ENCODE assay signal across 25 cellular contexts in genomic region chr6:167951781-167952511, GRCh38. TPM values are rescaled to one million over a fixed set of nuclear protein-coding genes. Genes with fewer than 3 reads are reported as not detected.
"Had no signal": no experiment of that assay in that cellular context is flagged by ENCODE, and none has a peak within 500 bp of the region (broad histone marks: within the 10 kb centered on the region; RNA-seq: fewer than 3 reads in every experiment).

No MANE protein-coding gene starts in this region.

- H3K4me2 ChIP-seq: smooth muscle cell had no signal

- H3K9me3 Mint-ChIP-seq: memory B cell; naive thymus-derived CD4-positive, alpha-beta T cell; stimulated activated naive CD8-positive, alpha-beta T cell treated with anti-CD3 and anti-CD28 coated beads, Interleukin-15, amount 100 ng/mL, for 72 hours; T-helper 1 cell treated with Interleukin-12 subunit alpha and Interleukin-12 subunit beta and Interleukin-4 antibody, amounts not matched to agents 30 μg/mL and 1 μg/mL, for 36 hours had no signal

- H3K4me1 ChIP-seq: ascending aorta, suprapubic skin, vagina had no signal

- H3K4me1 Mint-ChIP-seq: memory B cell; naive thymus-derived CD4-positive, alpha-beta T cell; stimulated activated naive CD8-positive, alpha-beta T cell treated with anti-CD3 and anti-CD28 coated beads, Interleukin-15, amount 100 ng/mL, for 72 hours had no signal

- H3K9me3 ChIP-seq: ascending aorta, suprapubic skin, vagina had no signal

- H3K4me3 Mint-ChIP-seq: memory B cell; naive thymus-derived CD4-positive, alpha-beta T cell; stimulated activated naive CD8-positive, alpha-beta T cell treated with anti-CD3 and anti-CD28 coated beads, Interleukin-15, amount 100 ng/mL, for 72 hours; T-helper 1 cell treated with Interleukin-12 subunit alpha and Interleukin-12 subunit beta and Interleukin-4 antibody, amounts not matched to agents 30 μg/mL and 1 μg/mL, for 36 hours had no signal

- H3K27me3 ChIP-seq: ascending aorta, cardiac muscle cell, suprapubic skin, vagina had no signal

- H3K27ac Mint-ChIP-seq: memory B cell; naive thymus-derived CD4-positive, alpha-beta T cell; stimulated activated naive CD8-positive, alpha-beta T cell treated with anti-CD3 and anti-CD28 coated beads, Interleukin-15, amount 100 ng/mL, for 72 hours; T-helper 1 cell treated with Interleukin-12 subunit alpha and Interleukin-12 subunit beta and Interleukin-4 antibody, amounts not matched to agents 30 μg/mL and 1 μg/mL, for 36 hours had no signal

- H3K27me3 Mint-ChIP-seq: memory B cell; naive thymus-derived CD4-positive, alpha-beta T cell; stimulated activated naive CD8-positive, alpha-beta T cell treated with anti-CD3 and anti-CD28 coated beads, Interleukin-15, amount 100 ng/mL, for 72 hours had no signal

- H3K27ac ChIP-seq: ascending aorta, cardiac muscle cell, suprapubic skin, vagina had no signal

- DNase-seq: activated CD4-positive, alpha-beta T cell treated with anti-CD3 and anti-CD28 coated beads, Interleukin-2, amount 50 U/mL, for 1 hour; activated CD8-positive, alpha-beta memory T cell treated with anti-CD3 and anti-CD28 coated beads for 24 hours; activated CD8-positive, alpha-beta memory T cell treated with anti-CD3 and anti-CD28 coated beads, Interleukin-2, amount 50 U/mL, for 48 hours; activated effector memory CD4-positive, alpha-beta T cell treated with anti-CD3 and anti-CD28 coated beads, Interleukin-2, amount 50 U/mL, for 16 hours; activated naive CD4-positive, alpha-beta T cell treated with anti-CD3 and anti-CD28 coated beads, Interleukin-2, amount 50 U/mL, for 16 hours; activated T-cell treated with anti-CD3 and anti-CD28 coated beads, Interleukin-2, amount 50 U/mL, for 48 hours; dermis blood vessel endothelial cell; effector memory CD4-positive, alpha-beta T cell; head of caudate nucleus; kidney glomerular epithelial cell; left ventricle myocardium superior; naive thymus-derived CD4-positive, alpha-beta T cell; stimulated activated CD4-positive, alpha-beta T cell treated with anti-CD3 and anti-CD28 coated beads, Interleukin-4, amount 100 ng/mL, for 1 hour; stimulated activated naive CD8-positive, alpha-beta T cell treated with anti-CD3 and anti-CD28 coated beads, Interleukin-15, amount 100 ng/mL, for 72 hours; trophoblast cell had no signal

- ATAC-seq: activated CD4-positive, CD25-positive, alpha-beta regulatory T cell treated with anti-CD3 and anti-CD28 coated beads, Interleukin-2, amount 50 U/mL, for 24 hours; left ventricle myocardium superior; naive thymus-derived CD4-positive, alpha-beta T cell; stimulated activated naive CD8-positive, alpha-beta T cell treated with anti-CD3 and anti-CD28 coated beads, Interleukin-15, amount 100 ng/mL, for 72 hours had no signal

- H3K4me3 ChIP-seq: ascending aorta, cardiac muscle cell, smooth muscle cell, suprapubic skin, vagina had no signal

RNA-seq across cellular contexts. Expression of gene KIF25, which starts 45.5 kb away (rescaled TPM):
- total RNA-seq: ascending aorta, dermis blood vessel endothelial cell, epithelial cell of proximal tubule, left ventricle myocardium superior, osteocyte, vagina had no signal
- polyA plus RNA-seq: naive thymus-derived CD4-positive, alpha-beta T cell had no signal
